ENCODE assay signal across 8 cellular contexts in genomic region chr11:65919151-65920034, GRCh38. TPM values are rescaled to one million over a fixed set of nuclear protein-coding genes. Genes with fewer than 3 reads are reported as not detected.
DNase-seq lines count a peak whose midpoint lies in the region; ATAC-seq and TF ChIP-seq lines count a peak whose summit lies in the region.

Gene DRAP1 (plus strand): TSS chr11:65919426. CDS start chr11:65919502, 76 bp downstream.

- H3K9me3 Mint-ChIP-seq in CD4-positive, alpha-beta memory T cell = peaks cover 0 to 4% (median 0%) of the 10 kb centered on the region in 8 donors

- H3K36me3 Mint-ChIP-seq in CD4-positive, alpha-beta memory T cell = peaks cover 15 to 32% of the 10 kb centered on the region in 2 donors

- TF ChIP-seq CTCF in GM20000 (IDR thresholded peaks at IDR 0.05; ENCODE audit: extremely low read depth, missing control alignments) (no peak), lung (IDR thresholded peaks at IDR 0.05; ENCODE audit: control extremely low read depth, extremely low read depth) (peak; percentile 19)

- peaks cover 12% of the 10 kb centered on the region for H3K36me3 ChIP-seq in CD4-positive, alpha-beta memory T cell (ENCODE audit: insufficient read depth, low read length)
- H3K36me3 ChIP-seq in lung (ENCODE audit: control insufficient read depth in 2 of 2, insufficient read depth in 2 of 2, low read length in 2 of 2) = peaks cover 0 to 12% of the 10 kb centered on the region in 2 donors

- DNase-seq in CD4-positive, alpha-beta memory T cell = peak; percentile 97 to 99 (median 98)
- DNase-seq in GM20000 (ENCODE audit: low spot score) (peak; percentile 100), HT-29 (ENCODE audit: low spot score) (peak; percentile 98), lung (ENCODE audit: low spot score) (peak; percentile 99)
- DNase-seq in NK-92 treated with Interleukin-12 subunit alpha and Interleukin-12 subunit beta, amount 100 ng/mL, for 24 hours (lab: John Stamatoyannopoulos, UW) = peak; percentile 99
- DNase-seq in activated CD8-positive, alpha-beta memory T cell treated with anti-CD3 and anti-CD28 coated beads for 24 hours = peak; percentile 99
- DNase-seq in effector CD4-positive, alpha-beta T cell = peak; percentile 98
- DNase-seq in stimulated activated CD4-positive, alpha-beta T cell treated with anti-CD3 and anti-CD28 coated beads, TNF-alpha, amount 100 ng/mL, for 24 hours (ENCODE audit: low read depth in 3 of 3) = peak; percentile 97 to 98 (median 98)

- H3K4me1 Mint-ChIP-seq in CD4-positive, alpha-beta memory T cell = peaks cover 15 to 63% (median 39%) of the 10 kb centered on the region in 4 donors

- H3K4me1 ChIP-seq in CD4-positive, alpha-beta memory T cell (ENCODE audit: insufficient read depth, low read length) = peaks cover 52% of the 10 kb centered on the region
- peaks cover 16 to 41% of the 10 kb centered on the region in 2 donors for H3K4me1 ChIP-seq in lung (ENCODE audit: control insufficient read depth in 2 of 2, insufficient read depth in 2 of 2, low read length in 2 of 2)

- H3K27me3 ChIP-seq in CD4-positive, alpha-beta memory T cell (ENCODE audit: insufficient read depth, low read length) = no peaks in the 10 kb centered on the region
- H3K27me3 ChIP-seq in lung (ENCODE audit: control insufficient read depth, insufficient read depth) = no peaks in the 10 kb centered on the region

- H3K4me3 ChIP-seq in CD4-positive, alpha-beta memory T cell (ENCODE audit: low read length in 2 of 2) = peak within 1 kb of the TSS; percentile 76 to 89
- H3K4me3 ChIP-seq in lung = peak within 1 kb of the TSS; percentile 93

- peak within 1 kb of the TSS; percentile 89 to 95 (median 93) for H3K27ac Mint-ChIP-seq in CD4-positive, alpha-beta memory T cell

- H3K9me3 ChIP-seq in CD4-positive, alpha-beta memory T cell (ENCODE audit: control insufficient read depth in 1 of 2, low read length in 2 of 2) = no peaks in the 10 kb centered on the region
- no peaks in the 10 kb centered on the region for H3K9me3 ChIP-seq in lung (ENCODE audit: control insufficient read depth in 2 of 2, insufficient read depth in 1 of 2, low read length in 1 of 2)

- peak; percentile 92 for ATAC-seq in lung (ENCODE audit: insufficient read depth, low FRiP score)

- H3K4me3 Mint-ChIP-seq in CD4-positive, alpha-beta memory T cell = peak within 1 kb of the TSS; percentile 89 to 95 (median 92)

- peak within 1 kb of the TSS; percentile 86 for H3K27ac ChIP-seq in CD4-positive, alpha-beta memory T cell (ENCODE audit: low read depth, low read length)
- H3K27ac ChIP-seq in lung (ENCODE audit: low read depth in 1 of 2, low read length in 1 of 2) = peak within 1 kb of the TSS; percentile 90 to 95

- 1% methylated on average over 63 to 102 of the region's 102 CpGs for WGBS in lung, 2 donors

- H3K27me3 Mint-ChIP-seq in CD4-positive, alpha-beta memory T cell = no peaks in the 10 kb centered on the region

- intact Hi-C loops in CD4-positive, alpha-beta memory T cell (cut with micrococcal nuclease) = loop anchor here (1.0 kb wide), 8 partner anchors 9 to 207 kb away; partner anchors contain the start of genes CCDC85B, CFL1, FOSL1 and KAT5

- POLR2A ChIA-PET in CD4-positive, alpha-beta memory T cell (lab: Charles Lee; ENCODE audit: partially characterized antibody) = interaction anchor here (0.7 to 14.1 kb wide), 21 partner anchors 9 to 658 kb away, joined by 3 to 320 read pairs (median 5); partner anchors contain the start of genes BANF1, CCDC85B, CFL1 and EIF1AD

- CTCF ChIA-PET in CD4-positive, alpha-beta memory T cell (lab: Charles Lee; ENCODE audit: partially characterized antibody) = interaction anchor here (0.6 to 3.5 kb wide), 7 partner anchors 18 to 60 kb away, joined by 3 to 25 read pairs (median 8); partner anchors contain the start of genes CCDC85B, FIBP and MUS81

RNA-seq across cellular contexts. Expression of gene DRAP1, which starts in this region (rescaled TPM):
- 10 to 100 TPM; 78.2 to 78.7 TPM for total RNA-seq in CD4-positive, alpha-beta memory T cell
- polyA plus RNA-seq in CD4-positive, alpha-beta memory T cell = 100 to 1,000 TPM in 1 of 2 donors, 10 to 100 TPM in 1; 90.4 to 102 TPM
- 208 and 228 TPM in 2 replicates for total RNA-seq in HT-29 (2014; rRNA removed; shearing (Covaris generic))
- total RNA-seq in lung = 10 to 100 TPM; 40.8 to 92.7 TPM
- 100 to 1,000 TPM in 1 of 2 donors, 10 to 100 TPM in 1; 99.4 to 140 TPM for polyA plus RNA-seq in lung

Comparison
In these comparisons a context has a peak if more than half of its experiments do, and no peak if none do; other contexts are left out.
1. Peak in every context shown above with its lines: DNase-seq, ATAC-seq, H3K4me3 ChIP-seq and H3K27ac ChIP-seq.